ENCODE assay signal across 11 cellular contexts in the genomic region with DNA sequence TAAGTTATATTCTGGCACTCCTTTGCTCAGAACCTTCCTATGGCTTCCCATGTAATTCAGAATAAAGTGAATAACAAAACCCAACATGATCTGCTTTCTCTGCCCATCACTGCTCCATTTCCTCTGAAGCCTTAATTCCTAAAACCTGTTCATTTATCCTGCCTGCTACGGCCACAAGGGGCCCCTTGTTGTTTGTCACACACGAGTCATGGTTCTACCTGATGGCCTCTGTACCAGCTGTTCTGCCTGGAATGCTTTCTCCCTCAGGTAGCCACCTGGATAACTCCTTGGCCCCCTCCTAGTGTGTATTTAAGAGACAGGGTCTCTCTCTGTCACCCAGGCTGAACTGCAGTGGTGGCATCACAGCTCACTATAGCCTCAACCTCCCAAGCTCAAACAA. TPM values are rescaled to one million over a fixed set of nuclear protein-coding genes. Genes with fewer than 3 reads are reported as not detected.
DNase-seq lines count a peak whose midpoint lies in the region; ATAC-seq and TF ChIP-seq lines count a peak whose summit lies in the region.
"Had no signal": no experiment of that assay in that cellular context is flagged by ENCODE, and none has a peak within 500 bp of the region (broad histone marks: within the 10 kb centered on the region; RNA-seq: fewer than 3 reads in every experiment).

No MANE protein-coding gene starts in this region.

- H3K36me3 ChIP-seq in breast epithelium: no peaks in the 10 kb centered on the region
- H3K36me3 ChIP-seq in upper lobe of right lung: no peaks in the 10 kb centered on the region

- H3K27ac ChIP-seq in breast epithelium (no peak overlapping the region), upper lobe of right lung (no peak overlapping the region)

- no TSS peak for BruUV-seq in MCF 10A (replicated peaks; lab: Mats Ljungman, UMichigan)

- CTCF ChIA-PET in MCF 10A (lab: Yijun Ruan, JAX): no interaction called here

- peak; percentile 31 for DNase-seq in MCF 10A (ENCODE audit: unreplicated experiment)
- DNase-seq in breast epithelium (ENCODE audit: low spot score in 2 of 2): no peak
- peak; percentile 62 for DNase-seq in NCI-H69 (lab: John Stamatoyannopoulos, UW)
- peak; percentile 15 for DNase-seq in epidermal melanocyte (ENCODE audit: insufficient read length, low spot score)
- DNase-seq in upper lobe of right lung: peak; percentile 11
- no peak for DNase-seq in cortex of kidney (lab: John Stamatoyannopoulos, UW)
- no peak for DNase-seq in NCI-H446 (lab: John Stamatoyannopoulos, UW)
- DNase-seq: mesenchymal stem cell had no signal

- POLR2A ChIA-PET in MCF 10A (lab: Yijun Ruan, JAX): interaction anchor here (0.6 kb wide), 1 partner anchor 9 kb away, joined by 3 read pairs; no protein-coding TSS in a partner anchor

- peaks cover 11% of the 10 kb centered on the region for H3K27me3 Mint-ChIP-seq in MCF 10A (ENCODE audit: insufficient read depth, unreplicated experiment)

- H3K4me3 ChIP-seq in breast epithelium (no peak overlapping the region), upper lobe of right lung (no peak overlapping the region)

- intact Hi-C loops in MCF 10A (cut with micrococcal nuclease) (loop anchor here (10.0 kb wide), 1 partner anchor 96 kb away; the partner anchor contains the start of genes CPNE1 and RBM12), breast epithelium (cut with DNase I; ENCODE audit: low total_unique reads) (no loop called here), upper lobe of right lung (cut with DNase I) (no loop called here)

- H3K27me3 ChIP-seq in breast epithelium: no peaks in the 10 kb centered on the region
- H3K27me3 ChIP-seq in upper lobe of right lung: no peaks in the 10 kb centered on the region

- TF ChIP-seq CTCF in MCF 10A (IDR thresholded peaks at IDR 0.05; ENCODE audit: unreplicated experiment): peak; percentile 7
- no peak for TF ChIP-seq CTCF in breast epithelium (IDR thresholded peaks at IDR 0.05)
- peak; percentile 6 for TF ChIP-seq CTCF in upper lobe of right lung (IDR thresholded peaks at IDR 0.05)

- peak; percentile 36 for ATAC-seq in upper lobe of right lung
- no peak for ATAC-seq in HG03432 (IDR thresholded peaks at IDR 0.05; ENCODE audit: unreplicated experiment)

- no peak overlapping the region for H3K27ac Mint-ChIP-seq in MCF 10A (ENCODE audit: low read depth, unreplicated experiment)
- H3K27ac Mint-ChIP-seq: brain had no signal

- H3K4me1 ChIP-seq in breast epithelium (no peaks in the 10 kb centered on the region), upper lobe of right lung (no peaks in the 10 kb centered on the region)

- no peak overlapping the region for H3K4me3 Mint-ChIP-seq in MCF 10A (ENCODE audit: unreplicated experiment)
- H3K4me3 Mint-ChIP-seq: brain had no signal

- H3K9me3 ChIP-seq in breast epithelium (peaks cover 5 to 11% of the 10 kb centered on the region in 2 donors), upper lobe of right lung (no peaks in the 10 kb centered on the region)

- no peaks in the 10 kb centered on the region for H3K4me1 Mint-ChIP-seq in MCF 10A (ENCODE audit: insufficient read depth, unreplicated experiment)
- H3K4me1 Mint-ChIP-seq: brain had no signal

- H3K36me3 Mint-ChIP-seq in MCF 10A (ENCODE audit: insufficient read depth, unreplicated experiment): no peaks in the 10 kb centered on the region

- H3K9me3 Mint-ChIP-seq in MCF 10A (ENCODE audit: unreplicated experiment): peaks cover 8% of the 10 kb centered on the region

- TF ChIP-seq POLR2A in breast epithelium (IDR thresholded peaks at IDR 0.05): no peak

RNA-seq across cellular contexts. Expression of gene ERGIC3, which starts 26.8 kb away (rescaled TPM):
- 222 and 260 TPM in 2 replicates for total RNA-seq in MCF 10A (2022)
- 100 to 1,000 TPM; 221 to 243 (median 239) TPM for total RNA-seq in breast epithelium
- 179 TPM for total RNA-seq in upper lobe of right lung

RNA-seq across cellular contexts. Expression of gene C20orf173, which starts 39.2 kb away (rescaled TPM):
- total RNA-seq in MCF 10A (2022) (not detected in 2 replicates), breast epithelium (not detected), upper lobe of right lung (not detected)
- total RNA-seq: T-helper 1 cell treated with Interleukin-12 subunit alpha and Interleukin-12 subunit beta and Interleukin-4 antibody, amounts not matched to agents 30 ng/mL and 1 ng/mL, for 36 hours had no signal

RNA-seq across cellular contexts. Expression of gene SPAG4, which starts 47.0 kb away (rescaled TPM):
- total RNA-seq in MCF 10A (2022) (0.96 and 1.6 TPM in 2 replicates), breast epithelium (1 to 10 TPM; 3.4 to 9.2 (median 3.4) TPM), upper lobe of right lung (2.9 TPM)

Comparison
In these comparisons a context has a peak if more than half of its experiments do, and no peak if none do; other contexts are left out.
1. DNase-seq: peak in MCF 10A (single experiment), NCI-H69 (single experiment), epidermal melanocyte (single experiment) and upper lobe of right lung (single experiment); none in breast epithelium (0 of 2), cortex of kidney (single experiment) and NCI-H446 (0 of 2).
2. CTCF ChIP-seq: peak in MCF 10A (single experiment) and upper lobe of right lung (single experiment); none in breast epithelium (0 of 3).